In genomic region chr18:70490008-70490933, GRCh38 we compare ENCODE assay signal across 8 cellular contexts.
A peak's percentile ranks its signal among the peaks of the same experiment; 100 is the strongest.
DNase-seq lines count a peak whose midpoint lies in the region; ATAC-seq and TF ChIP-seq lines count a peak whose summit lies in the region.

No MANE protein-coding gene starts in this region.

- H3K27ac ChIP-seq in aorta (ENCODE audit: low read depth in 1 of 2, low read length in 2 of 2) = no peak overlapping the region

- H3K4me3 ChIP-seq in HFF-Myc (replicated peaks; ENCODE audit: low read depth, low read length) (no peak overlapping the region), aorta (ENCODE audit: low read length in 2 of 2) (no peak overlapping the region)

- WGBS in aorta, 2 donors = 15 to 16% methylated on average over 9 of the region's 9 CpGs

- no peak overlapping the region for H3K27ac Mint-ChIP-seq in activated naive CD4-positive, alpha-beta T cell treated with anti-CD3 and anti-CD28 coated beads for 36 hours
- H3K27ac Mint-ChIP-seq in endothelial cell (ENCODE audit: unreplicated experiment) = no peak overlapping the region

- peak; percentile 55 for DNase-seq in activated naive CD4-positive, alpha-beta T cell treated with anti-CD3 and anti-CD28 coated beads for 36 hours
- DNase-seq in activated naive CD4-positive, alpha-beta T cell (lab: John Stamatoyannopoulos, UW) = no peak
- DNase-seq in HFF-Myc (ENCODE audit: extremely low read depth, low read depth) (peak; percentile 17), NCI-H1694 treated with DMSO at 0.1 percent for 48 hours (lab: John Stamatoyannopoulos, UW) (peak; percentile 21), T1000 (lab: John Stamatoyannopoulos, UW) (peak; percentile 2), endothelial cell (ENCODE audit: low spot score) (peak; percentile 45), mucosa of gallbladder (ENCODE audit: low spot score) (peak; percentile 40), aorta (no peak)

- H3K9me3 ChIP-seq in aorta (ENCODE audit: control insufficient read depth, low read length) = no peaks in the 10 kb centered on the region

- intact Hi-C loops in activated naive CD4-positive, alpha-beta T cell treated with anti-CD3 and anti-CD28 coated beads for 36 hours (cut with micrococcal nuclease) = loop anchor here (1.0 to 2.0 kb wide), 3 partner anchors 293 to 1596 kb away; no protein-coding TSS in a partner anchor
- intact Hi-C loops in aorta (cut with DNase I) = no loop called here

- ATAC-seq in aorta (ENCODE audit: low FRiP score) = peak; percentile 73

- H3K27me3 ChIP-seq in aorta (ENCODE audit: control insufficient read depth in 1 of 2, insufficient read depth in 2 of 2, low read length in 1 of 2) = no peaks in the 10 kb centered on the region

- H3K4me1 Mint-ChIP-seq in activated naive CD4-positive, alpha-beta T cell treated with anti-CD3 and anti-CD28 coated beads for 36 hours (ENCODE audit: low read depth) = peaks cover 2% of the 10 kb centered on the region
- H3K4me1 Mint-ChIP-seq in endothelial cell (ENCODE audit: unreplicated experiment) = no peaks in the 10 kb centered on the region

- H3K4me1 ChIP-seq in aorta (ENCODE audit: control insufficient read depth in 1 of 2, insufficient read depth in 2 of 2, low read length in 2 of 2) = no peaks in the 10 kb centered on the region

- peak; percentile 64 for TF ChIP-seq CTCF in HFF-Myc (IDR thresholded peaks at IDR 0.05; ENCODE audit: low read depth, low read length, missing control alignments)
- TF ChIP-seq CTCF in endothelial cell (IDR thresholded peaks at IDR 0.05; ENCODE audit: unreplicated experiment) = peak; percentile 73

- CTCF ChIA-PET in activated naive CD4-positive, alpha-beta T cell treated with anti-CD3 and anti-CD28 coated beads for 36 hours (lab: Charles Lee) = interaction anchor here (0.5 to 3.0 kb wide), 26 partner anchors 9 to 1605 kb away, joined by 3 to 12 read pairs (median 3); no protein-coding TSS in a partner anchor

- H3K36me3 ChIP-seq in aorta (ENCODE audit: control insufficient read depth in 1 of 2, insufficient read depth in 2 of 2, low read length in 1 of 2) = no peaks in the 10 kb centered on the region

- H3K4me3 Mint-ChIP-seq in activated naive CD4-positive, alpha-beta T cell treated with anti-CD3 and anti-CD28 coated beads for 36 hours = no peak overlapping the region
- H3K4me3 Mint-ChIP-seq in endothelial cell (ENCODE audit: unreplicated experiment) = no peak overlapping the region

- peaks cover 2% of the 10 kb centered on the region for H3K27me3 Mint-ChIP-seq in activated naive CD4-positive, alpha-beta T cell treated with anti-CD3 and anti-CD28 coated beads for 36 hours (ENCODE audit: low read depth)
- H3K27me3 Mint-ChIP-seq in endothelial cell (ENCODE audit: unreplicated experiment) = peaks cover 2% of the 10 kb centered on the region

- H3K36me3 Mint-ChIP-seq in activated naive CD4-positive, alpha-beta T cell treated with anti-CD3 and anti-CD28 coated beads for 36 hours (ENCODE audit: low read depth) = no peaks in the 10 kb centered on the region
- H3K36me3 Mint-ChIP-seq in endothelial cell (ENCODE audit: low read depth, unreplicated experiment) = no peaks in the 10 kb centered on the region

- H3K9me3 Mint-ChIP-seq in activated naive CD4-positive, alpha-beta T cell treated with anti-CD3 and anti-CD28 coated beads for 36 hours = no peaks in the 10 kb centered on the region
- H3K9me3 Mint-ChIP-seq in endothelial cell (ENCODE audit: unreplicated experiment) = no peaks in the 10 kb centered on the region

Comparison
In these comparisons a context has a peak if more than half of its experiments do, and no peak if none do; other contexts are left out.
1. DNase-seq: peak in activated naive CD4-positive, alpha-beta T cell treated with anti-CD3 and anti-CD28 coated beads for 36 hours (single experiment), HFF-Myc (single experiment), NCI-H1694 treated with DMSO at 0.1 percent for 48 hours (single experiment), T1000 (single experiment), endothelial cell (single experiment) and mucosa of gallbladder (single experiment); none in activated naive CD4-positive, alpha-beta T cell (0 of 4) and aorta (0 of 2).